In the genomic region with DNA sequence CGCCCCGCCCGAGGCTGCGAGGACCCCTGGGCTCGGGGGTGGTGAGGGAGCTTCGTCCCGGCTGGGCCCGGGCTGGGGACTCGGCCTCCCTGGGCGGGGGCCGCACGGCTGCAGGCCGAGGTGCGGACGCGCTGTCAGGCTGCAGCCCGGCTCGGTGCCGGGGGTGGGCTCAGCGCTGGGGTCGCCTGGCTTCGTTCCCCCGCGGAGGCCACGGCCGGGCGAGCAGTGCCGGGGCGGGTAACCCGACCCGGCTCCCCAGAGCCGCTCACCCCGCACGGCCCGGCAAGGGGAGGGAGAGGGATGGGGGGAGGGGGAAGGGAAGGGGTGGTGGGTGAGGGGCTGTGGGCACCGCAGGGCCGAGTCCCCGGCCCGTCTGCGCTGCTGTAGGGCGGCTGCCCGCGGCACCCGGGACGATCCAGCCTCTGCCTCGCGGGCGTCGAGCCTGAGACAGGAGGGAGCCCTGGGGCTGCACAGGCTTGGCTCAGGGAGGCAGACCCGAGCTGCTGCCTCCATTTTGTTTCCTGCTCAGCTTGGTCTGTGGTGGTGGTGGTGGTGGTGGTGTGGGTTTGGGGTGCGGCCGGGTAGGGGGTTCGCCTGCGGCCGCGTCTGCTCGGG, we compare ENCODE assay signal across 8 cellular contexts. TPM values are rescaled to one million over a fixed set of nuclear protein-coding genes. Genes with fewer than 3 reads are reported as not detected.
A peak's percentile ranks its signal among the peaks of the same experiment; 100 is the strongest.
DNase-seq lines count a peak whose midpoint lies in the region; ATAC-seq and TF ChIP-seq lines count a peak whose summit lies in the region.

No MANE protein-coding gene starts in this region.

- H3K9me3 ChIP-seq in esophagus muscularis mucosa = no peaks in the 10 kb centered on the region

- H3K4me1 ChIP-seq in esophagus muscularis mucosa = peaks cover 37 to 50% (median 45%) of the 10 kb centered on the region in 4 donors

- H3K27me3 ChIP-seq in esophagus muscularis mucosa = no peaks in the 10 kb centered on the region

- peaks cover 49% of the 10 kb centered on the region for H3K4me1 Mint-ChIP-seq in activated CD4-positive, alpha-beta T cell treated with anti-CD3 and anti-CD28 coated beads, Interleukin-2, amount 10 ng/mL, durations not matched to agents 24 days and 14 days
- peaks cover 38% of the 10 kb centered on the region for H3K4me1 Mint-ChIP-seq in nephron

- WGBS in esophagus muscularis mucosa = no CpG with 5 or more reads among the region's 57 CpGs

- H3K4me3 ChIP-seq in esophagus muscularis mucosa = peak overlapping the region; percentile 81 to 92 (median 86)

- H3K36me3 Mint-ChIP-seq in activated CD4-positive, alpha-beta T cell treated with anti-CD3 and anti-CD28 coated beads, Interleukin-2, amount 10 ng/mL, durations not matched to agents 24 days and 14 days (ENCODE audit: low read depth) = peaks cover 25% of the 10 kb centered on the region
- peaks cover 29% of the 10 kb centered on the region for H3K36me3 Mint-ChIP-seq in nephron (ENCODE audit: low read depth)

- H3K36me3 ChIP-seq in esophagus muscularis mucosa = peaks cover 9 to 24% (median 14%) of the 10 kb centered on the region in 4 donors

- TF ChIP-seq EP300 in esophagus muscularis mucosa (IDR thresholded peaks at IDR 0.05) = no peak

- TF ChIP-seq CTCF in esophagus muscularis mucosa (IDR thresholded peaks at IDR 0.05) (no peak), nephron (IDR thresholded peaks at IDR 0.05; ENCODE audit: unreplicated experiment in 3 of 3) (no peak)

- H3K9me3 Mint-ChIP-seq in activated CD4-positive, alpha-beta T cell treated with anti-CD3 and anti-CD28 coated beads, Interleukin-2, amount 10 ng/mL, durations not matched to agents 24 days and 14 days = no peaks in the 10 kb centered on the region
- H3K9me3 Mint-ChIP-seq in nephron = no peaks in the 10 kb centered on the region

- H3K27ac ChIP-seq in esophagus muscularis mucosa (replicated peaks in 1 of 4) = peak overlapping the region; percentile 92 to 95 (median 93)

- no peaks in the 10 kb centered on the region for H3K27me3 Mint-ChIP-seq in activated CD4-positive, alpha-beta T cell treated with anti-CD3 and anti-CD28 coated beads, Interleukin-2, amount 10 ng/mL, durations not matched to agents 24 days and 14 days
- peaks cover 19% of the 10 kb centered on the region for H3K27me3 Mint-ChIP-seq in nephron (ENCODE audit: low read depth)

- ATAC-seq in GM21723 (IDR thresholded peaks at IDR 0.05; ENCODE audit: unreplicated experiment) = peak; percentile 15

- no peak for TF ChIP-seq POLR2A in esophagus muscularis mucosa (IDR thresholded peaks at IDR 0.05; ENCODE audit: low read depth)

- peak overlapping the region; percentile 95 for H3K4me3 Mint-ChIP-seq in activated CD4-positive, alpha-beta T cell treated with anti-CD3 and anti-CD28 coated beads, Interleukin-2, amount 10 ng/mL, durations not matched to agents 24 days and 14 days
- peak overlapping the region; percentile 74 to 92 (median 74) for H3K4me3 Mint-ChIP-seq in nephron

- H3K27ac Mint-ChIP-seq in activated CD4-positive, alpha-beta T cell treated with anti-CD3 and anti-CD28 coated beads, Interleukin-2, amount 10 ng/mL, durations not matched to agents 24 days and 14 days = peak overlapping the region; percentile 78
- H3K27ac Mint-ChIP-seq in nephron = peak overlapping the region; percentile 35 to 99 (median 79)

- intact Hi-C loops in activated CD4-positive, alpha-beta T cell treated with anti-CD3 and anti-CD28 coated beads, Interleukin-2, amount 10 ng/mL, durations not matched to agents 24 days and 14 days (cut with micrococcal nuclease) = loop anchor here (5.0 kb wide), 1 partner anchor 385 kb away; the partner anchor contains the start of gene DDX41
- intact Hi-C loops in esophagus muscularis mucosa (cut with DNase I) = no loop called here

- peak; percentile 24 for DNase-seq in CD1c-positive myeloid dendritic cell (ENCODE audit: extremely low spot score)
- DNase-seq in activated CD4-positive, alpha-beta T cell treated with anti-CD3 and anti-CD28 coated beads, Interleukin-2, amount 10 ng/mL, durations not matched to agents 24 days and 14 days = no peak
- no peak for DNase-seq in esophagus muscularis mucosa (ENCODE audit: extremely low spot score)
- no peak for DNase-seq in glomerular visceral epithelial cell (ENCODE audit: extremely low spot score)
- DNase-seq in SKM-1 (lab: John Stamatoyannopoulos, UW; ENCODE audit: unreplicated experiment) = no peak
- no peak for DNase-seq in NCI-H446 (lab: John Stamatoyannopoulos, UW)

RNA-seq across cellular contexts. Expression of gene NSD1, which starts 1.0 kb away (rescaled TPM):
- total RNA-seq in activated CD4-positive, alpha-beta T cell treated with anti-CD3 and anti-CD28 coated beads, Interleukin-2, amount 10 ng/mL, durations not matched to agents 24 days and 14 days = 103 and 108 TPM in 2 replicates
- 10 to 100 TPM; 35.1 to 47.9 (median 43.7) TPM for total RNA-seq in esophagus muscularis mucosa

RNA-seq across cellular contexts. Expression of gene FGFR4, which starts 45.9 kb away (rescaled TPM):
- 1.6 and 2.4 TPM in 2 replicates for total RNA-seq in activated CD4-positive, alpha-beta T cell treated with anti-CD3 and anti-CD28 coated beads, Interleukin-2, amount 10 ng/mL, durations not matched to agents 24 days and 14 days
- 1 to 10 TPM; 2.1 to 4.5 (median 3.8) TPM for total RNA-seq in esophagus muscularis mucosa
